25 cellular contexts compared by ENCODE assay signal in the genomic region with DNA sequence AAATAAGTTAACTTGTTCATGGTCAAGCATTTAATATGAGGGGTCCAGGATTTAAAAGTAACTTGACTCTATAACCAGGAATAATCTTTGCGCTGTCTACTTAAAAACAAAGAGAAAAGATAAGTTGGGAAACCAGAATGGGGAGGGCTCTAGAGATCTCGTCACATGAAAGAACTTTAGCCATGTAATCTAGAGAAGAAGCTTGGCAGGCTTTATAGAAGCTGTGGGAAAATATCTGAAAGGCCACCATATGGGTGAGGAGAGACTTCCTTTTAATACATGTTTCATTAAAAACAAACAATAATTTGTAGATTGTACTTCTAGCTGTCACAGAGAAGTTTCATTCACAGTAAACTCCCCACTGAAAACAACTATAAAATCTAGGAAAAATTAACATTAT. TPM values are rescaled to one million over a fixed set of nuclear protein-coding genes. Genes with fewer than 3 reads are reported as not detected.
"Had no signal": no experiment of that assay in that cellular context is flagged by ENCODE, and none has a peak within 500 bp of the region (broad histone marks: within the 10 kb centered on the region; RNA-seq: fewer than 3 reads in every experiment).

No MANE protein-coding gene starts in this region.

- H3K9me3 ChIP-seq: gastrocnemius medialis, psoas muscle, right lobe of liver, upper lobe of left lung, uterus had no signal

- H3K36me3 Mint-ChIP-seq: stimulated activated effector memory CD8-positive, alpha-beta T cell treated with anti-CD3 and anti-CD28 coated beads, Interleukin-12 subunit alpha, Interleukin-12 subunit beta, amount 100 ng/mL, for 72 hours had no signal

- H3K4me1 Mint-ChIP-seq: immature natural killer cell; naive B cell; stimulated activated effector memory CD8-positive, alpha-beta T cell treated with anti-CD3 and anti-CD28 coated beads, Interleukin-12 subunit alpha, Interleukin-12 subunit beta, amount 100 ng/mL, for 72 hours had no signal

- H3K36me3 ChIP-seq: gastrocnemius medialis, heart right ventricle, right lobe of liver, tibial artery, upper lobe of left lung, uterus had no signal

- H3K4me3 Mint-ChIP-seq: immature natural killer cell; naive B cell; nephron; stimulated activated effector memory CD8-positive, alpha-beta T cell treated with anti-CD3 and anti-CD28 coated beads, Interleukin-12 subunit alpha, Interleukin-12 subunit beta, amount 100 ng/mL, for 72 hours had no signal

- FAIRE-seq: endometrium, keratinocyte had no signal

- H3K27me3 ChIP-seq: gastrocnemius medialis, heart right ventricle, right lobe of liver, tibial artery, upper lobe of left lung, uterus had no signal

- H3K27ac Mint-ChIP-seq: immature natural killer cell; naive B cell; stimulated activated effector memory CD8-positive, alpha-beta T cell treated with anti-CD3 and anti-CD28 coated beads, Interleukin-12 subunit alpha, Interleukin-12 subunit beta, amount 100 ng/mL, for 72 hours had no signal

- ATAC-seq: esophagus mucosa; gastrocnemius medialis; heart right ventricle; left colon; psoas muscle; right lobe of liver; stimulated activated effector memory CD8-positive, alpha-beta T cell treated with anti-CD3 and anti-CD28 coated beads, Interleukin-12 subunit alpha, Interleukin-12 subunit beta, amount 100 ng/mL, for 72 hours; stimulated activated naive CD8-positive, alpha-beta T cell treated with anti-CD3 and anti-CD28 coated beads, Interleukin-15, Interleukin-2, amounts not matched to agents 100 U/mL and 50 U/mL, for 24 hours had no signal

- DNase-seq: effector memory CD4-positive, alpha-beta T cell; gastrocnemius medialis; heart right ventricle; hypothalamus; immature natural killer cell; left colon; mesendoderm; naive B cell; psoas muscle; retina; right lobe of liver; stimulated activated CD4-positive, alpha-beta T cell treated with anti-CD3 and anti-CD28 coated beads, Interleukin-4, amount 100 ng/mL, for 1 hour; stimulated activated CD8-positive, alpha-beta memory T cell treated with anti-CD3 and anti-CD28 coated beads, Interleukin-4, amount 100 ng/mL, for 48 hours; stimulated activated naive CD8-positive, alpha-beta T cell treated with anti-CD3 and anti-CD28 coated beads, Interleukin-15, Interleukin-2, amounts not matched to agents 100 U/mL and 50 U/mL, for 24 hours; tibial artery; upper lobe of left lung; uterus had no signal

- H3K4me3 ChIP-seq: gastrocnemius medialis, heart right ventricle, psoas muscle, right lobe of liver, tibial artery, upper lobe of left lung, uterus had no signal

- H3K27ac ChIP-seq: gastrocnemius medialis, heart right ventricle, psoas muscle, right lobe of liver, tibial artery, upper lobe of left lung, uterus had no signal

- H3K4me1 ChIP-seq: gastrocnemius medialis, psoas muscle, right lobe of liver, tibial artery, upper lobe of left lung, uterus had no signal

RNA-seq across cellular contexts. Expression of a gene that starts 46.7 kb away (rescaled TPM):
- total RNA-seq: esophagus mucosa, left colon, liver, omental fat pad, right lobe of liver, temporal lobe, upper lobe of left lung had no signal
- polyA plus RNA-seq: liver had no signal
